In genomic region chr6:17103715-17104114, GRCh38 we compare ENCODE assay signal across 18 cellular contexts. TPM values are rescaled to one million over a fixed set of nuclear protein-coding genes. Genes with fewer than 3 reads are reported as not detected.
DNase-seq lines count a peak whose midpoint lies in the region; ATAC-seq and TF ChIP-seq lines count a peak whose summit lies in the region.
"Had no signal": no experiment of that assay in that cellular context is flagged by ENCODE, and none has a peak within 500 bp of the region (broad histone marks: within the 10 kb centered on the region; RNA-seq: fewer than 3 reads in every experiment).

No MANE protein-coding gene starts in this region.

- H3K27me3 ChIP-seq in AG04450 (ENCODE audit: control insufficient read depth, insufficient read depth, low read length) (peaks cover 32% of the 10 kb centered on the region), GM23248 (replicated peaks; ENCODE audit: insufficient read depth) (peaks cover 26% of the 10 kb centered on the region), PC-9 (ENCODE audit: insufficient read depth, low read depth) (no peaks in the 10 kb centered on the region)

- H3K27ac ChIP-seq in AG04450 (ENCODE audit: low read depth, low read length), result no peak overlapping the region
- no peak overlapping the region for H3K27ac ChIP-seq in GM23248
- H3K27ac ChIP-seq in PC-9, result no peak overlapping the region
- H3K27ac ChIP-seq: HL-60 had no signal

- H3K9me2 ChIP-seq in GM23248 (ENCODE audit: insufficient read depth), result no peaks in the 10 kb centered on the region
- no peaks in the 10 kb centered on the region for H3K9me2 ChIP-seq in PC-9 (ENCODE audit: insufficient read depth)

- DNase-seq in AG04450 (ENCODE audit: low read depth, low spot score), result no peak
- DNase-seq in GM23248, result peak; percentile 34
- no peak for DNase-seq in PC-9
- no peak for DNase-seq in fibroblast of pulmonary artery (ENCODE audit: low read depth)
- no peak for DNase-seq in hepatic stellate cell (ENCODE audit: low spot score)
- DNase-seq in NCI-H146 treated with DMSO at 0.1 percent for 48 hours (lab: John Stamatoyannopoulos, UW; ENCODE audit: unreplicated experiment), result no peak
- DNase-seq: activated CD4-positive, CD25-positive, alpha-beta regulatory T cell treated with anti-CD3 and anti-CD28 coated beads, Interleukin-2, amount 50 U/mL, for 72 hours; activated T-cell treated with anti-CD3 and anti-CD28 coated beads for 4 hours; CD4-positive, alpha-beta T cell; GOT3; NCI-H2171 treated with DMSO at 0.1 percent for 48 hours; stimulated activated naive CD4-positive, alpha-beta T cell; T-cell had no signal

- H3K79me2 ChIP-seq in GM23248 (ENCODE audit: insufficient read depth) (no peaks in the 10 kb centered on the region), PC-9 (ENCODE audit: low read depth) (no peaks in the 10 kb centered on the region)

- in situ Hi-C loops in GM23248 (cut with MboI), result no loop called here

- H3K9ac ChIP-seq in GM23248, result no peak overlapping the region

- H3K36me3 ChIP-seq in GM23248 (ENCODE audit: low read depth), result no peaks in the 10 kb centered on the region
- H3K36me3 ChIP-seq in PC-9 (ENCODE audit: low read depth), result no peaks in the 10 kb centered on the region

- no peak overlapping the region for H3K4me2 ChIP-seq in GM23248 (ENCODE audit: unreplicated experiment)
- no peak overlapping the region for H3K4me2 ChIP-seq in PC-9

- H3K4me3 ChIP-seq in AG04450 (ENCODE audit: low read depth, low read length), result no peak overlapping the region
- no peak overlapping the region for H3K4me3 ChIP-seq in GM23248
- H3K4me3 ChIP-seq in PC-9, result no peak overlapping the region
- no peak overlapping the region for H3K4me3 ChIP-seq in fibroblast of pulmonary artery (replicated peaks; ENCODE audit: low read depth, low read length)

- CTCF ChIA-PET in AG04450 (lab: Charles Lee), result no interaction called here
- CTCF ChIA-PET in PC-9 (lab: Charles Lee), result interaction anchor here (0.6 kb wide), 1 partner anchor 452 kb away, joined by 3 read pairs; no protein-coding TSS in a partner anchor

- no peaks in the 10 kb centered on the region for H3K9me3 ChIP-seq in AG04450 (ENCODE audit: control insufficient read depth, insufficient read depth, low read length)
- H3K9me3 ChIP-seq in GM23248 (ENCODE audit: low read depth), result no peaks in the 10 kb centered on the region
- no peaks in the 10 kb centered on the region for H3K9me3 ChIP-seq in PC-9 (ENCODE audit: insufficient read depth, low read depth)

- intact Hi-C loops in PC-9 (cut with micrococcal nuclease; ENCODE audit: unreplicated experiment), result no loop called here

- TF ChIP-seq CTCF in AG04450 (IDR thresholded peaks at IDR 0.05; ENCODE audit: low read depth, low read length) (peak; percentile 35), PC-9 (conservative IDR thresholded peaks at IDR 0.05) (peak; percentile 46; the same call in 1 of the 2 replicates), fibroblast of pulmonary artery (IDR thresholded peaks at IDR 0.05; ENCODE audit: low read length, missing control alignments) (peak; percentile 36)

- POLR2A ChIA-PET in AG04450 (lab: Yijun Ruan, JAX) (no interaction called here), PC-9 (lab: Charles Lee; ENCODE audit: unreplicated experiment) (no interaction called here)

- no peak for ATAC-seq in GM18517 (IDR thresholded peaks at IDR 0.05; ENCODE audit: unreplicated experiment)
- no peak for ATAC-seq in HG03039 (IDR thresholded peaks at IDR 0.05; ENCODE audit: unreplicated experiment)
- ATAC-seq: T-cell had no signal

- H2AFZ ChIP-seq in GM23248 (no peak overlapping the region), PC-9 (no peak overlapping the region)

- H4K20me1 ChIP-seq in GM23248 (ENCODE audit: insufficient read depth), result no peaks in the 10 kb centered on the region
- H4K20me1 ChIP-seq in PC-9 (ENCODE audit: insufficient read depth), result no peaks in the 10 kb centered on the region

- WGBS in GM23248 (ENCODE audit: low coverage in 1 of 2, low lambda C conversion rate in 2 of 2, missing lambda C conversion rate in 2 of 2), 2 experiments, result 66 to 68% methylated on average over 8 of the region's 8 CpGs

- H3K4me1 ChIP-seq in GM23248 (ENCODE audit: insufficient read depth) (peaks cover 21% of the 10 kb centered on the region), PC-9 (replicated peaks; ENCODE audit: insufficient read depth) (no peaks in the 10 kb centered on the region)

- BruUV-seq in PC-9 (replicated peaks; lab: Mats Ljungman, UMichigan), result no TSS peak

- H3F3A ChIP-seq in GM23248 (ENCODE audit: insufficient read depth) (peaks cover 14% of the 10 kb centered on the region), PC-9 (ENCODE audit: insufficient read depth, low read depth) (no peaks in the 10 kb centered on the region)

RNA-seq across cellular contexts. Expression of gene STMND1, which starts 1.9 kb away (rescaled TPM):
- polyA plus RNA-seq in AG04450 (2011; rRNA removed), result not detected in 2 replicates
- not detected in 2 replicates for polyA minus RNA-seq in AG04450 (2011; rRNA and poly(A)+ RNA removed)
- total RNA-seq in GM23248 (2014; rRNA removed; shearing (Covaris generic)), result not detected in 2 replicates
- not detected in 2 replicates for polyA plus RNA-seq in GM23248 (2016; fragmentation: Nextera tagmentation; extraction: Ambion mirVana)
- total RNA-seq in PC-9 (2021), result 0.26 TPM in 1 of 2 replicates, not detected in the other
- total RNA-seq: CD4-positive, alpha-beta T cell; lung microvascular endothelial cell; T-cell; ureter had no signal
